In genomic region chr3:184248454-184249411, GRCh38 we compare ENCODE assay signal across 8 cellular contexts. TPM values are rescaled to one million over a fixed set of nuclear protein-coding genes. Genes with fewer than 3 reads are reported as not detected.
DNase-seq lines count a peak whose midpoint lies in the region; ATAC-seq, FAIRE-seq and TF ChIP-seq lines count a peak whose summit lies in the region.

Gene ALG3, minus strand, starts transcription at chr3:184248962. Its CDS starts 22 bp downstream, at chr3:184248940.

- FAIRE-seq in GM18507 (lab: Jason Lieb, UNC), result peak; percentile 31

- no peaks in the 10 kb centered on the region for H3K36me3 ChIP-seq in kidney epithelial cell (ENCODE audit: control insufficient read depth, insufficient read depth, low read length)

- no peak for TF ChIP-seq CTCF in 22Rv1 (IDR thresholded peaks at IDR 0.05)
- TF ChIP-seq CTCF in kidney epithelial cell (IDR thresholded peaks at IDR 0.05; ENCODE audit: insufficient read depth, low read length, poor library complexity, severe bottlenecking), result no peak

- no peaks in the 10 kb centered on the region for H3K27me3 ChIP-seq in kidney epithelial cell (ENCODE audit: control insufficient read depth, insufficient read depth, low read length)

- peak; percentile 44 for ATAC-seq in HG03066 (IDR thresholded peaks at IDR 0.05; ENCODE audit: low read depth, unreplicated experiment)

- DNase-seq in GM18507 (ENCODE audit: extremely low spot score, insufficient read length, low read depth) (peak; percentile 73), NCI-H2227 (lab: John Stamatoyannopoulos, UW; ENCODE audit: unreplicated experiment) (peak; percentile 94), cerebellar cortex (ENCODE audit: low spot score) (peak; percentile 83), kidney epithelial cell (ENCODE audit: low read depth) (peak; percentile 21)
- DNase-seq in activated CD4-positive, alpha-beta T cell treated with anti-CD3 and anti-CD28 coated beads for 1 hour, result peak; percentile 78
- DNase-seq in stimulated activated CD4-positive, alpha-beta T cell treated with anti-CD3 and anti-CD28 coated beads, Interleukin-15, amount 100 ng/mL, for 1 hour (ENCODE audit: low read depth in 1 of 2, low spot score in 1 of 2), result peak; percentile 74 to 83

- H3K4me3 ChIP-seq in kidney epithelial cell (ENCODE audit: low read depth, low read length), result peak within 1 kb of the TSS; percentile 88

- peak within 1 kb of the TSS; percentile 95 for H3K27ac ChIP-seq in 22Rv1

RNA-seq across cellular contexts. Expression of gene ALG3, which starts in this region (rescaled TPM):
- total RNA-seq in kidney epithelial cell, result 69.8 and 73.7 TPM in 2 replicates

Comparison
In these comparisons a context has a peak if more than half of its experiments do, and no peak if none do; other contexts are left out.
1. Peak in every context shown above with its lines: DNase-seq, ATAC-seq, H3K4me3 ChIP-seq and H3K27ac ChIP-seq.
2. DNase-seq: peak in every context shown above with its lines; median percentile 94 in NCI-H2227; 83 in cerebellar cortex; 78 in stimulated activated CD4-positive, alpha-beta T cell treated with anti-CD3 and anti-CD28 coated beads, Interleukin-15, amount 100 ng/mL, for 1 hour; 78 in activated CD4-positive, alpha-beta T cell treated with anti-CD3 and anti-CD28 coated beads for 1 hour; 73 in GM18507; 21 in kidney epithelial cell.